In genomic region chr2:239087041-239087710, GRCh38 we compare ENCODE assay signal across 16 cellular contexts.
"Had no signal": no experiment of that assay in that cellular context is flagged by ENCODE, and none has a peak within 500 bp of the region (broad histone marks: within the 10 kb centered on the region; RNA-seq: fewer than 3 reads in every experiment).

No MANE protein-coding gene starts in this region.

- H3K27ac Mint-ChIP-seq: activated CD4-positive, alpha-beta memory T cell treated with anti-CD3 and anti-CD28 coated beads for 36 hours had no signal

- H3K4me3 ChIP-seq: heart left ventricle, left ventricle myocardium inferior, sigmoid colon had no signal

- ATAC-seq: activated T-cell treated with anti-CD3 and anti-CD28 coated beads, Interleukin-2, amount 50 U/mL, for 4 hours had no signal

- DNase-seq: activated CD4-positive, alpha-beta memory T cell treated with anti-CD3 and anti-CD28 coated beads for 36 hours; activated CD4-positive, alpha-beta T cell treated with anti-CD3 and anti-CD28 coated beads for 1 hour; activated naive CD4-positive, alpha-beta T cell; activated T-cell treated with anti-CD3 and anti-CD28 coated beads, Interleukin-2, amount 50 U/mL, for 4 hours; central memory CD4-positive, alpha-beta T cell; cortex of kidney; foreskin melanocyte; heart left ventricle; islet precursor cell; left ventricle myocardium inferior; sigmoid colon; stimulated activated CD4-positive, alpha-beta T cell treated with anti-CD3 and anti-CD28 coated beads, Interleukin-12 subunit alpha, Interleukin-12 subunit beta, amount 100 ng/mL, for 4 hours; stimulated activated naive CD4-positive, alpha-beta T cell treated with Interleukin-2 at 50 U/mL for 16 hours; SW 1271; T-helper 9 cell; trophoblast cell had no signal

- H3K9me3 ChIP-seq: heart left ventricle, left ventricle myocardium inferior, sigmoid colon had no signal

- H3K4me1 ChIP-seq: heart left ventricle, left ventricle myocardium inferior had no signal

- H3K27me3 ChIP-seq: heart left ventricle, sigmoid colon had no signal

- H3K27ac ChIP-seq: heart left ventricle, left ventricle myocardium inferior, sigmoid colon had no signal

- H3K27me3 Mint-ChIP-seq: activated CD4-positive, alpha-beta memory T cell treated with anti-CD3 and anti-CD28 coated beads for 36 hours had no signal

- H3K9me3 Mint-ChIP-seq: activated CD4-positive, alpha-beta memory T cell treated with anti-CD3 and anti-CD28 coated beads for 36 hours; activated T-cell treated with anti-CD3 and anti-CD28 coated beads, Interleukin-2, amount 50 U/mL, for 4 hours had no signal

- H3K4me3 Mint-ChIP-seq: activated CD4-positive, alpha-beta memory T cell treated with anti-CD3 and anti-CD28 coated beads for 36 hours; activated T-cell treated with anti-CD3 and anti-CD28 coated beads, Interleukin-2, amount 50 U/mL, for 4 hours had no signal
